1 cellular context compared by ENCODE assay signal in the genomic region with DNA sequence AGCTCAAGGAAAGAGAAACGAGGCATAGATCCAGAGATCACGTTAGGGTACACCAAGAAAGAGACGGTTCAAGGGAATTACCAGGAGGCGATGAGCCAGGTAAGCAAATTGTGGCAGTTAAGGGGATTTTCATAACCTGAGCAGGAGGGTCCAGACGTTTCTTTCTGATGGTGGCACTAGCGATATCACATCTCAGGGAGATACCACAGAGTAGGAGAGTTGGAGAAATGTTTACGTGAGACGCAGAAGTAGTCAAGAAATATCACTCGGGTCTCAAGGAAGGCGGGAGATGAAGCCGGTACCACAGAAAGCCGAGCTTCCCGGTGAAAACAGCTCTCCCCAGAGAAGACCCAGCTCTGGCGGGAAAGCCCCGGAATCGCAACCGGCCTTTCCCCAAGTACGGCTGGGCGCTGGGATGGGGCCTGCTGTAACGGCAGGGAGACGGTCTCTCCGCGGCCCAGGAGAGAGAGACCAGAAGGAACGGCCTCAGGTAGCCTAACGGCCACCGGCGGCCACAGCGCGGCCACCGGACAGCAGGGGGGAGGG.
TF ChIP-seq lines count a peak whose summit lies in the region.

No MANE protein-coding gene starts in this region.

TF ChIP-seq in K562, 482 proteins besides CTCF, POLR2A, EP300 and RAD21 (continued from another document):
- TF ChIP-seq MTA3 (IDR thresholded peaks at IDR 0.05; ENCODE audit: borderline replicate concordance) (no peak), PURB (CRISPR knock-in tag; IDR thresholded peaks at IDR 0.05; ENCODE audit: low read depth) (no peak), PHB2 (IDR thresholded peaks at IDR 0.05; ENCODE audit: low read depth) (no peak), ZNF239 (CRISPR knock-in tag; IDR thresholded peaks at IDR 0.05) (no peak), TAF9B (IDR thresholded peaks at IDR 0.05; ENCODE audit: partially characterized antibody) (no peak)
- TF ChIP-seq, protein P1, sequence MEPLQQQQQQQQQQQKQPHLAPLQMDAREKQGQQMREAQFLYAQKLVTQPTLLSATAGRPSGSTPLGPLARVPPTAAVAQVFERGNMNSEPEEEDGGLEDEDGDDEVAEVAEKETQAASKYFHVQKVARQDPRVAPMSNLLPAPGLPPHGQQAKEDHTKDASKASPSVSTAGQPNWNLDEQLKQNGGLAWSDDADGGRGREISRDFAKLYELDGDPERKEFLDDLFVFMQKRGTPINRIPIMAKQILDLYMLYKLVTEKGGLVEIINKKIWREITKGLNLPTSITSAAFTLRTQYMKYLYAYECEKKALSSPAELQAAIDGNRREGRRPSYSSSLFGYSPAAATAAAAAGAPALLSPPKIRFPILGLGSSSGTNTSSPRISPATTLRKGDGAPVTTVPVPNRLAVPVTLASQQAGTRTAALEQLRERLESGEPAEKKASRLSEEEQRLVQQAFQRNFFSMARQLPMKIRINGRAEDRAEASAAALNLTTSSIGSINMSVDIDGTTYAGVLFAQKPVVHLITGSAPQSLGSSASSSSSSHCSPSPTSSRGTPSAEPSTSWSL (CRISPR knock-in tag; IDR thresholded peaks at IDR 0.05; ENCODE audit: borderline replicate concordance), result no peak
